Comparison of ENCODE assay signal across 13 cellular contexts in genomic region chr3:167493240-167493639, GRCh38. TPM values are rescaled to one million over a fixed set of nuclear protein-coding genes. Genes with fewer than 3 reads are reported as not detected.
DNase-seq lines count a peak whose midpoint lies in the region; ATAC-seq and TF ChIP-seq lines count a peak whose summit lies in the region.
"Had no signal": no experiment of that assay in that cellular context is flagged by ENCODE, and none has a peak within 500 bp of the region (broad histone marks: within the 10 kb centered on the region; RNA-seq: fewer than 3 reads in every experiment).

No MANE protein-coding gene starts in this region.

- no peaks in the 10 kb centered on the region for H3K4me1 Mint-ChIP-seq in HFFc6 (ENCODE audit: low read depth)
- no peaks in the 10 kb centered on the region for H3K4me1 Mint-ChIP-seq in activated CD4-positive, alpha-beta memory T cell treated with anti-CD3 and anti-CD28 coated beads for 36 hours (ENCODE audit: low read depth)

- no peaks in the 10 kb centered on the region for H3K36me3 Mint-ChIP-seq in HFFc6 (ENCODE audit: low read depth)
- no peaks in the 10 kb centered on the region for H3K36me3 Mint-ChIP-seq in activated CD4-positive, alpha-beta memory T cell treated with anti-CD3 and anti-CD28 coated beads for 36 hours
- H3K36me3 Mint-ChIP-seq: IgD-negative memory B cell had no signal

- H3K36me3 ChIP-seq in DOHH2 (ENCODE audit: control insufficient read depth, low read length) = no peaks in the 10 kb centered on the region
- H3K36me3 ChIP-seq in mesendoderm (ENCODE audit: control insufficient read depth, insufficient read depth, low read length) = no peaks in the 10 kb centered on the region

- no peak for DNase-seq in HFFc6
- DNase-seq in mesendoderm = peak; percentile 84
- no peak for DNase-seq in SHP77 treated with DMSO at 0.1 percent for 48 hours (lab: John Stamatoyannopoulos, UW)
- DNase-seq in GM20000 (ENCODE audit: low spot score) = no peak
- DNase-seq in activated CD4-positive, alpha-beta memory T cell treated with anti-CD3 and anti-CD28 coated beads for 36 hours = no peak
- DNase-seq: stimulated activated naive CD4-positive, alpha-beta T cell treated with Interleukin-2 at 50 U/mL for 16 hours had no signal

- H3K4me3 ChIP-seq in DOHH2 (ENCODE audit: low read length) (no peak overlapping the region), mesendoderm (ENCODE audit: low read length) (no peak overlapping the region)
- H3K4me3 ChIP-seq: lung, smooth muscle cell had no signal

- no CpG with 5 or more reads among the region's 3 CpGs for WGBS in mesendoderm (ENCODE audit: extremely low coverage, insufficient coverage, low lambda C conversion rate)

- CTCF ChIA-PET in activated CD4-positive, alpha-beta memory T cell treated with anti-CD3 and anti-CD28 coated beads for 36 hours (lab: Charles Lee) = interaction anchor here (0.9 kb wide), 1 partner anchor 389 kb away, joined by 3 read pairs; no protein-coding TSS in a partner anchor

- H3F3A ChIP-seq in DOHH2 (ENCODE audit: control insufficient read depth, insufficient read depth) = no peaks in the 10 kb centered on the region

- H3K27ac ChIP-seq in DOHH2 (ENCODE audit: low read depth, low read length) (no peak overlapping the region), mesendoderm (ENCODE audit: low read depth, low read length) (no peak overlapping the region)

- H3K27me3 ChIP-seq in DOHH2 (ENCODE audit: control insufficient read depth, low read length) (no peaks in the 10 kb centered on the region), mesendoderm (ENCODE audit: insufficient read depth, low read length, poor library complexity) (no peaks in the 10 kb centered on the region)

- no peak overlapping the region for H2BK120ac ChIP-seq in mesendoderm (ENCODE audit: low read depth, low read length)

- ATAC-seq in SK-N-SH treated with all-trans-retinoic acid at 6 μM for 48 hours = peak; percentile 91
- ATAC-seq in GM21737 (IDR thresholded peaks at IDR 0.05; ENCODE audit: unreplicated experiment) = no peak

- H3K4me1 ChIP-seq in DOHH2 (ENCODE audit: control insufficient read depth, low read length) (peaks cover 25% of the 10 kb centered on the region), mesendoderm (ENCODE audit: control insufficient read depth, low read depth, low read length) (peaks cover 2% of the 10 kb centered on the region)

- POLR2A ChIA-PET in activated CD4-positive, alpha-beta memory T cell treated with anti-CD3 and anti-CD28 coated beads for 36 hours (lab: Charles Lee) = no interaction called here

- no peak overlapping the region for H3K4me3 Mint-ChIP-seq in HFFc6
- no peak overlapping the region for H3K4me3 Mint-ChIP-seq in activated CD4-positive, alpha-beta memory T cell treated with anti-CD3 and anti-CD28 coated beads for 36 hours
- H3K4me3 Mint-ChIP-seq: IgD-negative memory B cell had no signal

- no peak overlapping the region for H4K8ac ChIP-seq in mesendoderm (ENCODE audit: low read depth, low read length)

- H3K4me2 ChIP-seq in DOHH2 (ENCODE audit: low read length) (no peak overlapping the region), mesendoderm (ENCODE audit: low read length) (no peak overlapping the region)
- H3K4me2 ChIP-seq: smooth muscle cell had no signal

- no peak overlapping the region for H2AK5ac ChIP-seq in mesendoderm (ENCODE audit: low read length)

- TF ChIP-seq CTCF in DOHH2 (IDR thresholded peaks at IDR 0.05; ENCODE audit: low read depth, low read length, poor library complexity, severe bottlenecking) (peak; percentile 65), HFFc6 (IDR thresholded peaks at IDR 0.05) (peak; percentile 29), GM20000 (IDR thresholded peaks at IDR 0.05; ENCODE audit: extremely low read depth, missing control alignments) (no peak)

- peaks cover 37% of the 10 kb centered on the region for H3K9me3 Mint-ChIP-seq in HFFc6
- no peaks in the 10 kb centered on the region for H3K9me3 Mint-ChIP-seq in activated CD4-positive, alpha-beta memory T cell treated with anti-CD3 and anti-CD28 coated beads for 36 hours
- H3K9me3 Mint-ChIP-seq: activated T-helper 2 cell treated with anti-CD3 and anti-CD28 coated beads, Interferon-gamma antibody, Interleukin-2, Interleukin-4, amounts not matched to agents 10 μg/mL and 5 μg/mL and 100 μg/mL, durations not matched to agents 14 hours and 24 hours and 36 hours; IgD-negative memory B cell had no signal

- no peak overlapping the region for H2BK5ac ChIP-seq in mesendoderm (ENCODE audit: low read length)

- no peak overlapping the region for H3K9ac ChIP-seq in mesendoderm (ENCODE audit: low read length)

- no peak overlapping the region for H3K18ac ChIP-seq in mesendoderm (ENCODE audit: low read length)

- H4K5ac ChIP-seq in mesendoderm (ENCODE audit: low read length) = no peak overlapping the region

- H3K27me3 Mint-ChIP-seq in HFFc6 (ENCODE audit: insufficient read depth) = peaks cover 1% of the 10 kb centered on the region; the same call in 1 of the 2 replicates
- H3K27me3 Mint-ChIP-seq in activated CD4-positive, alpha-beta memory T cell treated with anti-CD3 and anti-CD28 coated beads for 36 hours = no peaks in the 10 kb centered on the region
- H3K27me3 Mint-ChIP-seq: IgD-negative memory B cell had no signal

- no peaks in the 10 kb centered on the region for H4K20me1 ChIP-seq in DOHH2 (ENCODE audit: control insufficient read depth, insufficient read depth, low read depth, low read length)

- no peak overlapping the region for H2BK15ac ChIP-seq in mesendoderm (replicated peaks; ENCODE audit: low read depth)

- intact Hi-C loops in activated CD4-positive, alpha-beta memory T cell treated with anti-CD3 and anti-CD28 coated beads for 36 hours (cut with micrococcal nuclease) = no loop called here

- H3K27ac Mint-ChIP-seq in HFFc6 = no peak overlapping the region
- H3K27ac Mint-ChIP-seq in activated CD4-positive, alpha-beta memory T cell treated with anti-CD3 and anti-CD28 coated beads for 36 hours = no peak overlapping the region
- H3K27ac Mint-ChIP-seq: activated T-helper 2 cell treated with anti-CD3 and anti-CD28 coated beads, Interferon-gamma antibody, Interleukin-2, Interleukin-4, amounts not matched to agents 10 μg/mL and 5 μg/mL and 100 μg/mL, durations not matched to agents 14 hours and 24 hours and 36 hours; IgD-negative memory B cell had no signal

- no peak overlapping the region for H3K23ac ChIP-seq in mesendoderm (ENCODE audit: low read length)

- H3K9me2 ChIP-seq in DOHH2 (replicated peaks; ENCODE audit: control insufficient read depth, low read length) = no peaks in the 10 kb centered on the region

- H3K56ac ChIP-seq in mesendoderm (ENCODE audit: low read length) = no peak overlapping the region

- H3K79me2 ChIP-seq in DOHH2 (ENCODE audit: control insufficient read depth, low read length) = no peaks in the 10 kb centered on the region
- H3K79me2 ChIP-seq in mesendoderm (ENCODE audit: control insufficient read depth, insufficient read depth, low read length) = no peaks in the 10 kb centered on the region

- H3K79me1 ChIP-seq in mesendoderm (ENCODE audit: low read length) = no peaks in the 10 kb centered on the region

- no peak overlapping the region for H3K4ac ChIP-seq in mesendoderm (ENCODE audit: low read depth, low read length)

- H3K9me3 ChIP-seq in DOHH2 (ENCODE audit: control insufficient read depth, insufficient read depth, low read length) = no peaks in the 10 kb centered on the region

TF ChIP-seq in SK-N-SH treated with all-trans-retinoic acid at 6 μM for 48 hours, 23 proteins besides CTCF, POLR2A, EP300 and RAD21:
- no peak for TF ChIP-seq ZNF565 (CRISPR knock-in tag; conservative IDR thresholded peaks at IDR 0.05; ENCODE audit: low read depth)
- TF ChIP-seq ZFP3 (CRISPR knock-in tag; IDR thresholded peaks at IDR 0.05) = no peak

RNA-seq across cellular contexts. Expression of gene SERPINI2, which starts 19.4 kb away (rescaled TPM):
- total RNA-seq in HFFc6 (2021; fragmentation: NEBNext Ultra II Directional; extraction: Animal tissue kit (Norgen Biotek cat#: 25700)) = not detected
- not detected for polyA plus RNA-seq in mesendoderm (2013, experiment 1 of 2)
- not detected for polyA plus RNA-seq in mesendoderm (2013, experiment 2 of 2)
- total RNA-seq in activated CD4-positive, alpha-beta memory T cell treated with anti-CD3 and anti-CD28 coated beads for 36 hours = not detected
- total RNA-seq: activated T-helper 2 cell treated with anti-CD3 and anti-CD28 coated beads, Interferon-gamma antibody, Interleukin-2, Interleukin-4, amounts not matched to agents 10 μg/mL and 5 μg/mL and 100 μg/mL, durations not matched to agents 14 hours and 24 hours and 36 hours; smooth muscle cell had no signal
- polyA plus RNA-seq: IgD-negative memory B cell, smooth muscle cell had no signal
